Comparison of ENCODE assay signal across 28 cellular contexts in the genomic region with DNA sequence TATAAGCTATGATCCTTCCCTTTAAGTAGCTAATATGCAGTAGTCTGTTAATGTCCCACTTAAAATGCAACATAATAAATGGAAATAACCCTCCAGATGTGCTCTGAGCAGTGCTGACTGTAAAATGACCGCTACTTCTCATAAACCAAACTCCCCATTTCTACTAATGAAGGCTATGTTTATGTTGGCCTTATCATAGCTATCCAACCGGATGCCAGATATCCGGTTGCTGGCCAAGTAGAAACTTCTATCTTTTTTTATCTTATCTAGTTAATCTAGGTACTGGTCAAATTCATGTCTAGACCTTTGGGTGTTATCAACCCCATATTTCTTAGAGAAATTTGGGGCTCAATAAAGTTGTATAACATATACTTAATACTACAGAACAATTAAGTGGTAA. TPM values are rescaled to one million over a fixed set of nuclear protein-coding genes. Genes with fewer than 3 reads are reported as not detected.
DNase-seq lines count a peak whose midpoint lies in the region; ATAC-seq and TF ChIP-seq lines count a peak whose summit lies in the region.
"Had no signal": no experiment of that assay in that cellular context is flagged by ENCODE, and none has a peak within 500 bp of the region (broad histone marks: within the 10 kb centered on the region; RNA-seq: fewer than 3 reads in every experiment).

No MANE protein-coding gene starts in this region.

- H4K8ac ChIP-seq in IMR-90 (ENCODE audit: low read depth in 2 of 2, low read length in 2 of 2) = no peak overlapping the region

- BruUV-seq in IMR-90 (replicated peaks; lab: Mats Ljungman, UMichigan) = no TSS peak

- H3K79me1 ChIP-seq in IMR-90 (ENCODE audit: low read depth in 1 of 2, low read length in 2 of 2) = peaks cover 35 to 72% of the 10 kb centered on the region in 2 experiments

- ATAC-seq in IMR-90 (ENCODE audit: low read depth) = peak; percentile 40
- ATAC-seq: activated CD8-positive, alpha-beta T cell treated with anti-CD3 and anti-CD28 coated beads, Interleukin-2, amount 10 ng/mL, durations not matched to agents 7 days and 5 days; Right ventricle myocardium inferior had no signal

- no peak overlapping the region for H4K5ac ChIP-seq in IMR-90 (ENCODE audit: low read depth, low read length)

- no peak overlapping the region for H2BK20ac ChIP-seq in IMR-90 (ENCODE audit: low read depth, low read length)

- H3K4me1 ChIP-seq in IMR-90 (ENCODE audit: control insufficient read depth, insufficient read depth, low read length) = peaks cover 26% of the 10 kb centered on the region
- H3K4me1 ChIP-seq in fibroblast of lung (ENCODE audit: control insufficient read depth, extremely low read depth, insufficient read depth, low read length) = peaks cover 4% of the 10 kb centered on the region
- H3K4me1 ChIP-seq: tibial artery had no signal

- no peak overlapping the region for H2BK120ac ChIP-seq in IMR-90 (ENCODE audit: low read depth, low read length)

- intact Hi-C loops in IMR-90 (cut with micrococcal nuclease) = loop anchor here (5.0 kb wide), 1 partner anchor 667 kb away; no protein-coding TSS in a partner anchor

- H3K4me3 ChIP-seq in IMR-90 (ENCODE audit: insufficient read depth, low read depth, low read length) = no peak overlapping the region
- H3K4me3 ChIP-seq in fibroblast of lung (replicated peaks in 1 of 4; ENCODE audit: control extremely low read depth in 1 of 4, insufficient read depth in 1 of 4, low read depth in 3 of 4, low read length in 4 of 4) = no peak overlapping the region
- H3K4me3 ChIP-seq: coronary artery, MG63, tibial artery had no signal

- H2AK9ac ChIP-seq in IMR-90 (replicated peaks; ENCODE audit: low read depth, low read length, poor library complexity) = no peak overlapping the region

- H2AFZ ChIP-seq in IMR-90 (replicated peaks; ENCODE audit: low read length, poor library complexity) (no peak overlapping the region), fibroblast of lung (ENCODE audit: low read length) (no peak overlapping the region)

- CTCF ChIA-PET in IMR-90 (lab: Yijun Ruan, JAX) = no interaction called here

- H3K27ac ChIP-seq in IMR-90 (ENCODE audit: insufficient read depth, low read length) (no peak overlapping the region), fibroblast of lung (ENCODE audit: insufficient read depth, low read length) (no peak overlapping the region)
- H3K27ac ChIP-seq: coronary artery, tibial artery had no signal

- TF ChIP-seq CTCF in IMR-90 (conservative IDR thresholded peaks at IDR 0.05; ENCODE audit: low read depth, low read length) = no peak
- no peak for TF ChIP-seq CTCF in fibroblast of lung (conservative IDR thresholded peaks at IDR 0.05 in 1 of 2, IDR thresholded peaks at IDR 0.05 in 1 of 2; ENCODE audit: low read depth in 1 of 2, low read length in 2 of 2)

- H3K9ac ChIP-seq in IMR-90 (ENCODE audit: low read depth, low read length) = no peak overlapping the region
- no peak overlapping the region for H3K9ac ChIP-seq in fibroblast of lung (ENCODE audit: insufficient read depth, low read length)

- H3K79me2 ChIP-seq in fibroblast of lung (ENCODE audit: control insufficient read depth, insufficient read depth, low read length) = no peaks in the 10 kb centered on the region

- H3K4me2 ChIP-seq in IMR-90 (ENCODE audit: low read depth, low read length) (no peak overlapping the region), fibroblast of lung (ENCODE audit: extremely low read depth, insufficient read depth, low read length) (no peak overlapping the region)

- H3K9me3 ChIP-seq in IMR-90 (ENCODE audit: control insufficient read depth, insufficient read depth, low read length) = no peaks in the 10 kb centered on the region
- H3K9me3 ChIP-seq in fibroblast of lung (ENCODE audit: control insufficient read depth, insufficient read depth, low read depth, low read length) = no peaks in the 10 kb centered on the region
- H3K9me3 ChIP-seq: MG63, tibial artery had no signal

- no peak overlapping the region for H3K18ac ChIP-seq in IMR-90 (ENCODE audit: low read depth, low read length)

- no peak overlapping the region for H3K56ac ChIP-seq in IMR-90 (ENCODE audit: extremely low read depth, insufficient read depth, low read length)

- in situ Hi-C loops in IMR-90 (cut with MboI; ENCODE audit: low sequenced_read_pairs) = no loop called here

- dilution Hi-C loops in IMR-90 (cut with HindIII; ENCODE audit: low sequenced_read_pairs, unreplicated experiment) = no loop called here

- H3K9me1 ChIP-seq in IMR-90 (ENCODE audit: insufficient read depth, low read length) = peaks cover 26% of the 10 kb centered on the region

- no peak for TF ChIP-seq RAD21 in IMR-90 (IDR thresholded peaks at IDR 0.05; ENCODE audit: low read length)

- H2AK5ac ChIP-seq in IMR-90 (ENCODE audit: low read depth, low read length) = no peak overlapping the region

- H3K4ac ChIP-seq in IMR-90 (ENCODE audit: low read depth, low read length) = no peak overlapping the region

- POLR2A ChIA-PET in IMR-90 (lab: Charles Lee; ENCODE audit: unreplicated experiment) = no interaction called here

- H3K27me3 ChIP-seq in IMR-90 (ENCODE audit: control insufficient read depth, insufficient read depth, low read length) (no peaks in the 10 kb centered on the region), fibroblast of lung (ENCODE audit: control insufficient read depth, insufficient read depth, low read length) (no peaks in the 10 kb centered on the region)
- H3K27me3 ChIP-seq: MG63, tibial artery had no signal

- H4K20me1 ChIP-seq in IMR-90 (ENCODE audit: insufficient read depth, low read length) (no peaks in the 10 kb centered on the region; the same call in 1 of the 2 replicates), fibroblast of lung (ENCODE audit: control insufficient read depth, extremely low read depth, insufficient read depth, low read length) (no peaks in the 10 kb centered on the region)

- TF ChIP-seq POLR2A in IMR-90 (IDR thresholded peaks at IDR 0.05; ENCODE audit: low read depth, low read length) = no peak

- H2BK15ac ChIP-seq in IMR-90 (ENCODE audit: low read depth, low read length) = no peak overlapping the region

- no peak overlapping the region for H3K23ac ChIP-seq in IMR-90 (ENCODE audit: low read depth, low read length)

- no peak overlapping the region for H4K91ac ChIP-seq in IMR-90 (ENCODE audit: insufficient read depth, low read depth, low read length)

- H3K14ac ChIP-seq in IMR-90 (replicated peaks; ENCODE audit: low read depth, low read length) = no peak overlapping the region

- H3K36me3 ChIP-seq in IMR-90 (ENCODE audit: control insufficient read depth, insufficient read depth, low read length) (peaks cover 27% of the 10 kb centered on the region), fibroblast of lung (ENCODE audit: control insufficient read depth, insufficient read depth, low read length) (no peaks in the 10 kb centered on the region)
- H3K36me3 ChIP-seq: MG63, tibial artery had no signal

- DNase-seq in IMR-90 = peak; percentile 74
- DNase-seq in UCSD-AML1 (lab: John Stamatoyannopoulos, UW; ENCODE audit: unreplicated experiment) = peak; percentile 5
- peak; percentile 40 to 75 for DNase-seq in fibroblast of lung (ENCODE audit: low read depth in 2 of 2)
- DNase-seq in non-pigmented ciliary epithelial cell (ENCODE audit: low read depth) = peak; percentile 10
- no peak for DNase-seq in anterior cingulate cortex (lab: John Stamatoyannopoulos, UW)
- no peak for DNase-seq in central memory CD4-positive, alpha-beta T cell
- no peak for DNase-seq in DMS 273 (lab: John Stamatoyannopoulos, UW; ENCODE audit: unreplicated experiment)
- DNase-seq: activated B cell treated with CpG ODN at 0.5 μM for 24 hours; activated CD8-positive, alpha-beta T cell treated with anti-CD3 and anti-CD28 coated beads, Interleukin-2, amount 10 ng/mL, durations not matched to agents 7 days and 5 days; activated naive CD4-positive, alpha-beta T cell treated with anti-CD3 and anti-CD28 coated beads for 36 hours; activated T-cell treated with anti-CD3 and anti-CD28 coated beads, Interleukin-2, amount 50 U/mL, for 24 hours; CD4-positive, alpha-beta memory T cell; DMS53; foreskin melanocyte; kidney; MG63; NCI-H146; NCI-H2171; nephron progenitor cell; posterior cingulate gyrus; stimulated activated naive CD4-positive, alpha-beta T cell; tibial artery had no signal

- no CpG with 5 or more reads among the region's 3 CpGs for WGBS in IMR-90 (ENCODE audit: extremely low coverage in 2 of 2, insufficient read length in 1 of 2), 2 experiments

- H2BK5ac ChIP-seq in IMR-90 (ENCODE audit: low read depth, low read length, poor library complexity, severe bottlenecking) = peak overlapping the region; percentile 90

TF ChIP-seq in IMR-90, 13 proteins besides CTCF, POLR2A, EP300 and RAD21 (continues in another document):
- TF ChIP-seq CHD1 (IDR thresholded peaks at IDR 0.05; ENCODE audit: low read depth, low read length) (no peak), RCOR1 (IDR thresholded peaks at IDR 0.05; ENCODE audit: insufficient replicate concordance, low read length) (no peak), RFX5 (IDR thresholded peaks at IDR 0.05; ENCODE audit: low read depth, low read length) (no peak), MAZ (IDR thresholded peaks at IDR 0.05; ENCODE audit: borderline replicate concordance, low read depth, low read length) (no peak), USF2 (IDR thresholded peaks at IDR 0.05; ENCODE audit: low read depth, low read length) (no peak)
- TF ChIP-seq, protein P1, sequence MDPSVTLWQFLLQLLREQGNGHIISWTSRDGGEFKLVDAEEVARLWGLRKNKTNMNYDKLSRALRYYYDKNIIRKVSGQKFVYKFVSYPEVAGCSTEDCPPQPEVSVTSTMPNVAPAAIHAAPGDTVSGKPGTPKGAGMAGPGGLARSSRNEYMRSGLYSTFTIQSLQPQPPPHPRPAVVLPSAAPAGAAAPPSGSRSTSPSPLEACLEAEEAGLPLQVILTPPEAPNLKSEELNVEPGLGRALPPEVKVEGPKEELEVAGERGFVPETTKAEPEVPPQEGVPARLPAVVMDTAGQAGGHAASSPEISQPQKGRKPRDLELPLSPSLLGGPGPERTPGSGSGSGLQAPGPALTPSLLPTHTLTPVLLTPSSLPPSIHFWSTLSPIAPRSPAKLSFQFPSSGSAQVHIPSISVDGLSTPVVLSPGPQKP (IDR thresholded peaks at IDR 0.05; ENCODE audit: borderline replicate concordance, low read depth, low read length) = no peak

RNA-seq across cellular contexts. Expression of gene CHRM2, which starts 56.6 kb away (rescaled TPM):
- 144 and 184 TPM in 2 replicates for total RNA-seq in IMR-90 (2012; rRNA removed)
- 77.9 and 79.3 TPM in 2 replicates for polyA plus RNA-seq in IMR-90 (2012; rRNA removed)
- polyA plus RNA-seq in IMR-90 (2012; cell fraction: cytosol; rRNA removed) = 30.1 and 41.1 TPM in 2 replicates
- polyA plus RNA-seq in IMR-90 (2012; cell fraction: nucleus; rRNA removed; ENCODE audit: low replicate concordance) = 75.4 and 103 TPM in 2 replicates
- 2.3 and 7.9 TPM in 2 replicates for total RNA-seq in fibroblast of lung
- 10.1 and 47.1 TPM in 2 replicates for polyA plus RNA-seq in fibroblast of lung
- 4.9 and 23.5 TPM in 2 replicates for polyA plus RNA-seq in fibroblast of lung (2012)
- 37.8 and 110 TPM in 2 replicates for polyA minus RNA-seq in fibroblast of lung (ENCODE audit: low replicate concordance)
- total RNA-seq: activated B cell treated with CpG ODN at 0.5 μM for 24 hours; activated CD8-positive, alpha-beta T cell treated with anti-CD3 and anti-CD28 coated beads, Interleukin-2, amount 10 ng/mL, durations not matched to agents 7 days and 5 days; activated naive CD4-positive, alpha-beta T cell treated with anti-CD3 and anti-CD28 coated beads for 36 hours; CD4-positive, alpha-beta memory T cell; kidney; mesenteric fat pad; OCI-LY7; T-helper 1 cell treated with Interleukin-12 subunit alpha and Interleukin-12 subunit beta and Interleukin-4 antibody, amounts not matched to agents 30 ng/mL and 1 ng/mL, for 36 hours had no signal
- polyA plus RNA-seq: CD4-positive, alpha-beta memory T cell; IgD-negative memory B cell had no signal

Comparison
In these comparisons a context has a peak if more than half of its experiments do, and no peak if none do; other contexts are left out.
1. DNase-seq: peak in IMR-90 (single experiment), UCSD-AML1 (single experiment), fibroblast of lung (2 of 2) and non-pigmented ciliary epithelial cell (single experiment); none in anterior cingulate cortex (0 of 58), central memory CD4-positive, alpha-beta T cell (single experiment) and DMS 273 (single experiment).
2. RNA of gene CHRM2, which starts 56.6 kb away (total RNA-seq): 144 to 184 TPM in IMR-90; 2.3 to 7.9 TPM in fibroblast of lung; every median in the first group is over 10 times any median in the second.